Comparison of ENCODE assay signal across 16 cellular contexts in genomic region chr13:91361755-91362271, GRCh38. TPM values are rescaled to one million over a fixed set of nuclear protein-coding genes. Genes with fewer than 3 reads are reported as not detected.
DNase-seq lines count a peak whose midpoint lies in the region; ATAC-seq, FAIRE-seq and TF ChIP-seq lines count a peak whose summit lies in the region.
"Had no signal": no experiment of that assay in that cellular context is flagged by ENCODE, and none has a peak within 500 bp of the region (broad histone marks: within the 10 kb centered on the region; RNA-seq: fewer than 3 reads in every experiment).

No MANE protein-coding gene starts in this region.

- H3K9me3 ChIP-seq in right lobe of liver = no peaks in the 10 kb centered on the region
- H3K9me3 ChIP-seq: BE2C, MG63 had no signal

- TF ChIP-seq POLR2A in GM12891 (IDR thresholded peaks at IDR 0.05; ENCODE audit: low read depth, low read length) = no peak
- TF ChIP-seq POLR2A in right lobe of liver (IDR thresholded peaks at IDR 0.05) = no peak

- POLR2A ChIA-PET in WTC11 (lab: Charles Lee) = no interaction called here

- H3K27ac ChIP-seq in right lobe of liver = peak overlapping the region in 2 of 3 donors; percentile 19 to 48

- H3K27me3 ChIP-seq in right lobe of liver = no peaks in the 10 kb centered on the region
- H3K27me3 ChIP-seq: BE2C, MG63 had no signal

- ATAC-seq in WTC11 (no peak), right lobe of liver (peak; percentile 73 to 87 (median 74))

- peaks cover 0 to 56% (median 17%) of the 10 kb centered on the region in 4 donors for H3K4me1 ChIP-seq in right lobe of liver
- H3K4me1 ChIP-seq: BE2C had no signal

- no peak overlapping the region for H3K4me3 ChIP-seq in right lobe of liver
- H3K4me3 ChIP-seq: MG63 had no signal

- DNase-seq in GM12891 (ENCODE audit: insufficient read length, low spot score) (no peak), NAMALWA (ENCODE audit: low spot score) (peak; percentile 30), WTC11 (ENCODE audit: low spot score) (no peak), right lobe of liver (no peak), NCI-H1930 (lab: John Stamatoyannopoulos, UW) (no peak), NCI-H2107 (lab: John Stamatoyannopoulos, UW) (no peak), NOMO-1 (lab: John Stamatoyannopoulos, UW; ENCODE audit: unreplicated experiment in 2 of 2) (no peak)
- DNase-seq: BE2C; CD4-positive, alpha-beta T cell; DMS79; H7; MG63; NCI-H1092 treated with DMSO at 0.1 percent for 48 hours; NCI-H2029; NCI-H226; NCI-H524 treated with DMSO at 0.1 percent for 48 hours had no signal

- peaks cover 3% of the 10 kb centered on the region; the same call in 1 of the 2 replicates for H3K4me1 Mint-ChIP-seq in WTC11

- H3K36me3 ChIP-seq in right lobe of liver = no peaks in the 10 kb centered on the region

- peak; percentile 9 for FAIRE-seq in GM12891 (lab: Jason Lieb, UNC)

- H3K27ac Mint-ChIP-seq in WTC11 = no peak overlapping the region
- H3K27ac Mint-ChIP-seq: CD4-positive, alpha-beta T cell had no signal

- no peaks in the 10 kb centered on the region for H3K27me3 Mint-ChIP-seq in WTC11 (ENCODE audit: low read depth)
- H3K27me3 Mint-ChIP-seq: CD4-positive, alpha-beta T cell had no signal

- TF ChIP-seq CTCF in WTC11 (IDR thresholded peaks at IDR 0.05) = no peak
- no peak for TF ChIP-seq CTCF in right lobe of liver (IDR thresholded peaks at IDR 0.05)

- WGBS in right lobe of liver (ENCODE audit: insufficient coverage, low coverage, low lambda C conversion rate, missing lambda C conversion rate) = 27% methylated on average over 1 of the region's 1 CpG

- no peaks in the 10 kb centered on the region for H3K9me3 Mint-ChIP-seq in WTC11
- H3K9me3 Mint-ChIP-seq: CD4-positive, alpha-beta T cell had no signal

- CTCF ChIA-PET in WTC11 (lab: Charles Lee) = no interaction called here

- H3K36me3 Mint-ChIP-seq in WTC11 = peaks cover 11% of the 10 kb centered on the region

- intact Hi-C loops in right lobe of liver (cut with DNase I) = no loop called here

- H3K4me3 Mint-ChIP-seq in WTC11 = no peak overlapping the region
- H3K4me3 Mint-ChIP-seq: CD4-positive, alpha-beta T cell had no signal

TF ChIP-seq in GM12891, 5 proteins besides CTCF, POLR2A, EP300 and RAD21:
- TF ChIP-seq POU2F2 (IDR thresholded peaks at IDR 0.05; ENCODE audit: low read depth, low read length) (no peak), PAX5 (IDR thresholded peaks at IDR 0.05; ENCODE audit: insufficient read depth, low read length, severe bottlenecking) (no peak), POLR2AphosphoS5 (IDR thresholded peaks at IDR 0.05; ENCODE audit: low read depth, low read length) (no peak), SPI1 (IDR thresholded peaks at IDR 0.05; ENCODE audit: low read depth, low read length) (no peak), TAF1 (IDR thresholded peaks at IDR 0.05; ENCODE audit: low read depth, low read length) (no peak)

TF ChIP-seq in WTC11, 78 proteins besides CTCF, POLR2A, EP300 and RAD21:
- TF ChIP-seq ZBTB21 (CRISPR knock-in tag; IDR thresholded peaks at IDR 0.05; ENCODE audit: borderline replicate concordance) (no peak), NR3C1 (CRISPR knock-in tag; conservative IDR thresholded peaks at IDR 0.05; ENCODE audit: low read depth) (no peak), NFATC4 (CRISPR knock-in tag; IDR thresholded peaks at IDR 0.05) (peak; percentile 53; the same call in 1 of the 2 replicates), PRRX2 (CRISPR knock-in tag; IDR thresholded peaks at IDR 0.05) (no peak), ZNF671 (CRISPR knock-in tag; IDR thresholded peaks at IDR 0.05) (0 out of 2 replicates have a peak, but pooled peaks have one; percentile 14), GABPB1 (CRISPR knock-in tag; IDR thresholded peaks at IDR 0.05) (peak; percentile 57), HMGA2 (CRISPR knock-in tag; IDR thresholded peaks at IDR 0.05) (no peak), ZNF416 (CRISPR knock-in tag; IDR thresholded peaks at IDR 0.05) (no peak), ETV6 (CRISPR knock-in tag; IDR thresholded peaks at IDR 0.05) (no peak), ZNF532 (CRISPR knock-in tag; IDR thresholded peaks at IDR 0.05; ENCODE audit: borderline replicate concordance) (no peak), ELF4 (CRISPR knock-in tag; IDR thresholded peaks at IDR 0.05; ENCODE audit: low read depth) (no peak), IRF1 (CRISPR knock-in tag; IDR thresholded peaks at IDR 0.05) (no peak), TEAD1 (CRISPR knock-in tag; IDR thresholded peaks at IDR 0.05) (no peak)
- TF ChIP-seq, protein P1, sequence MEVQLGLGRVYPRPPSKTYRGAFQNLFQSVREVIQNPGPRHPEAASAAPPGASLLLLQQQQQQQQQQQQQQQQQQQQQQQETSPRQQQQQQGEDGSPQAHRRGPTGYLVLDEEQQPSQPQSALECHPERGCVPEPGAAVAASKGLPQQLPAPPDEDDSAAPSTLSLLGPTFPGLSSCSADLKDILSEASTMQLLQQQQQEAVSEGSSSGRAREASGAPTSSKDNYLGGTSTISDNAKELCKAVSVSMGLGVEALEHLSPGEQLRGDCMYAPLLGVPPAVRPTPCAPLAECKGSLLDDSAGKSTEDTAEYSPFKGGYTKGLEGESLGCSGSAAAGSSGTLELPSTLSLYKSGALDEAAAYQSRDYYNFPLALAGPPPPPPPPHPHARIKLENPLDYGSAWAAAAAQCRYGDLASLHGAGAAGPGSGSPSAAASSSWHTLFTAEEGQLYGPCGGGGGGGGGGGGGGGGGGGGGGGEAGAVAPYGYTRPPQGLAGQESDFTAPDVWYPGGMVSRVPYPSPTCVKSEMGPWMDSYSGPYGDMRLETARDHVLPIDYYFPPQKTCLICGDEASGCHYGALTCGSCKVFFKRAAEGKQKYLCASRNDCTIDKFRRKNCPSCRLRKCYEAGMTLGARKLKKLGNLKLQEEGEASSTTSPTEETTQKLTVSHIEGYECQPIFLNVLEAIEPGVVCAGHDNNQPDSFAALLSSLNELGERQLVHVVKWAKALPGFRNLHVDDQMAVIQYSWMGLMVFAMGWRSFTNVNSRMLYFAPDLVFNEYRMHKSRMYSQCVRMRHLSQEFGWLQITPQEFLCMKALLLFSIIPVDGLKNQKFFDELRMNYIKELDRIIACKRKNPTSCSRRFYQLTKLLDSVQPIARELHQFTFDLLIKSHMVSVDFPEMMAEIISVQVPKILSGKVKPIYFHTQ (CRISPR knock-in tag; IDR thresholded peaks at IDR 0.05) = no peak; the same call in 1 of the 2 replicates
- TF ChIP-seq, protein P2, sequence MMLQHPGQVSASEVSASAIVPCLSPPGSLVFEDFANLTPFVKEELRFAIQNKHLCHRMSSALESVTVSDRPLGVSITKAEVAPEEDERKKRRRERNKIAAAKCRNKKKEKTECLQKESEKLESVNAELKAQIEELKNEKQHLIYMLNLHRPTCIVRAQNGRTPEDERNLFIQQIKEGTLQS (CRISPR knock-in tag; conservative IDR thresholded peaks at IDR 0.05) = no peak

RNA-seq across cellular contexts. Expression of gene MIR17HG, which starts 14.3 kb away (rescaled TPM):
- 2.8 TPM for polyA plus RNA-seq in GM12891 (2012; ENCODE audit: low read depth, missing spikeins)
- total RNA-seq in WTC11 (2021) (33.4 to 37.1 TPM (median 36.7 TPM) in 3 replicates), right lobe of liver (1 to 10 TPM; 1.8 to 3.8 (median 2.4) TPM)

RNA-seq across cellular contexts. Expression of gene GPC5, which starts 36.6 kb away (rescaled TPM):
- polyA plus RNA-seq in GM12891 (2012; ENCODE audit: low read depth, missing spikeins) = 3.6 TPM
- total RNA-seq in WTC11 (2021) (0.46 to 0.89 TPM (median 0.50 TPM) in 3 replicates), right lobe of liver (under 1 TPM; 0.12 to 0.99 (median 0.66) TPM)
- total RNA-seq: CD4-positive, alpha-beta T cell had no signal
